ENCODE assay signal across 17 cellular contexts in genomic region chr15:101244889-101245668, GRCh38. TPM values are rescaled to one million over a fixed set of nuclear protein-coding genes. Genes with fewer than 3 reads are reported as not detected.
DNase-seq lines count a peak whose midpoint lies in the region; ATAC-seq and TF ChIP-seq lines count a peak whose summit lies in the region.
"Had no signal": no experiment of that assay in that cellular context is flagged by ENCODE, and none has a peak within 500 bp of the region (broad histone marks: within the 10 kb centered on the region; RNA-seq: fewer than 3 reads in every experiment).

No MANE protein-coding gene starts in this region.

- H4K91ac ChIP-seq in IMR-90 (ENCODE audit: insufficient read depth, low read depth, low read length): no peak overlapping the region

- ATAC-seq in IMR-90 (ENCODE audit: low read depth) (no peak), natural killer cell (no peak)
- ATAC-seq in activated naive CD8-positive, alpha-beta T cell treated with anti-CD3 and anti-CD28 coated beads, Interleukin-2, amount 10 ng/mL, durations not matched to agents 7 days and 5 days (ENCODE audit: low read depth): no peak
- ATAC-seq: activated CD4-positive, CD25-positive, alpha-beta regulatory T cell treated with anti-CD3 and anti-CD28 coated beads, Interleukin-2, amount 50 U/mL, for 24 hours; left ventricle myocardium superior had no signal

- H3K9me3 Mint-ChIP-seq in CD14-positive monocyte (no peaks in the 10 kb centered on the region), natural killer cell (no peaks in the 10 kb centered on the region)
- H3K9me3 Mint-ChIP-seq in activated naive CD8-positive, alpha-beta T cell treated with anti-CD3 and anti-CD28 coated beads, Interleukin-2, amount 10 ng/mL, durations not matched to agents 7 days and 5 days: no peaks in the 10 kb centered on the region

- H3K4me1 Mint-ChIP-seq in CD14-positive monocyte (peaks cover 94% of the 10 kb centered on the region), natural killer cell (peaks cover 74 to 79% of the 10 kb centered on the region in 2 donors)
- peaks cover 79% of the 10 kb centered on the region for H3K4me1 Mint-ChIP-seq in activated naive CD8-positive, alpha-beta T cell treated with anti-CD3 and anti-CD28 coated beads, Interleukin-2, amount 10 ng/mL, durations not matched to agents 7 days and 5 days

- dilution Hi-C loops in IMR-90 (cut with HindIII; ENCODE audit: low sequenced_read_pairs, unreplicated experiment): no loop called here

- H2BK15ac ChIP-seq in IMR-90 (ENCODE audit: low read depth, low read length): no peak overlapping the region

- H2AFZ ChIP-seq in IMR-90 (replicated peaks; ENCODE audit: low read length, poor library complexity): no peak overlapping the region

- H4K8ac ChIP-seq in IMR-90 (ENCODE audit: low read depth in 2 of 2, low read length in 2 of 2): no peak overlapping the region

- no peaks in the 10 kb centered on the region for H3K9me3 ChIP-seq in IMR-90 (ENCODE audit: control insufficient read depth, insufficient read depth, low read length)
- H3K9me3 ChIP-seq in adrenal gland (replicated peaks in 1 of 3): no peaks in the 10 kb centered on the region

- CTCF ChIA-PET in IMR-90 (lab: Yijun Ruan, JAX): interaction anchor here (0.8 to 1.1 kb wide), 2 partner anchors 55 to 121 kb away, joined by 3 read pairs; no protein-coding TSS in a partner anchor

- H3K27ac Mint-ChIP-seq in CD14-positive monocyte (peak overlapping the region; percentile 27 to 95 (median 85)), natural killer cell (peak overlapping the region; percentile 85 to 95)
- peak overlapping the region; percentile 85 for H3K27ac Mint-ChIP-seq in activated naive CD8-positive, alpha-beta T cell treated with anti-CD3 and anti-CD28 coated beads, Interleukin-2, amount 10 ng/mL, durations not matched to agents 7 days and 5 days

- H3K14ac ChIP-seq in IMR-90 (replicated peaks; ENCODE audit: low read depth, low read length): no peak overlapping the region; the same call in 1 of the 2 replicates

- TF ChIP-seq CTCF in CD14-positive monocyte (IDR thresholded peaks at IDR 0.05) (no peak), IMR-90 (conservative IDR thresholded peaks at IDR 0.05; ENCODE audit: low read depth, low read length) (no peak), natural killer cell (IDR thresholded peaks at IDR 0.05) (no peak), adrenal gland (IDR thresholded peaks at IDR 0.05) (no peak)

- no peak for TF ChIP-seq POLR2A in IMR-90 (IDR thresholded peaks at IDR 0.05; ENCODE audit: low read depth, low read length)
- no peak for TF ChIP-seq POLR2A in adrenal gland (IDR thresholded peaks at IDR 0.05)

- peaks cover 37% of the 10 kb centered on the region for H3K9me1 ChIP-seq in IMR-90 (ENCODE audit: insufficient read depth, low read length)

- H3K36me3 ChIP-seq in IMR-90 (ENCODE audit: control insufficient read depth, insufficient read depth, low read length) (peaks cover 20% of the 10 kb centered on the region), adrenal gland (replicated peaks in 1 of 2) (no peaks in the 10 kb centered on the region)

- intact Hi-C loops in CD14-positive monocyte (cut with micrococcal nuclease): loop anchor here (5.0 kb wide), 2 partner anchors 43 to 53 kb away; no protein-coding TSS in a partner anchor
- intact Hi-C loops in IMR-90 (cut with micrococcal nuclease): loop anchor here (5.0 kb wide), 1 partner anchor 38 kb away; no protein-coding TSS in a partner anchor
- intact Hi-C loops in natural killer cell (cut with micrococcal nuclease): loop anchor here (5.0 kb wide), 2 partner anchors 108 to 643 kb away; partner anchors contain the start of genes ASB7 and LINS1
- intact Hi-C loops in adrenal gland (cut with DNase I): no loop called here

- no peak for TF ChIP-seq RAD21 in IMR-90 (IDR thresholded peaks at IDR 0.05; ENCODE audit: low read length)

- H4K5ac ChIP-seq in IMR-90 (ENCODE audit: low read depth, low read length): no peak overlapping the region

- no peak overlapping the region for H2BK20ac ChIP-seq in IMR-90 (ENCODE audit: low read depth, low read length)

- H3K56ac ChIP-seq in IMR-90 (ENCODE audit: extremely low read depth, insufficient read depth, low read length): no peak overlapping the region

- H4K20me1 ChIP-seq in IMR-90 (ENCODE audit: insufficient read depth, low read length): peaks cover 99% of the 10 kb centered on the region

- H3K27ac ChIP-seq in IMR-90 (ENCODE audit: insufficient read depth, low read length): peak overlapping the region; percentile 6; the same call in 1 of the 2 replicates
- H3K27ac ChIP-seq in adrenal gland: peak overlapping the region in 2 of 5 donors; percentile 8 to 24

- no peak overlapping the region for H3K9ac ChIP-seq in IMR-90 (ENCODE audit: low read depth, low read length)

- H2BK5ac ChIP-seq in IMR-90 (ENCODE audit: low read depth, low read length, poor library complexity, severe bottlenecking): peak overlapping the region; percentile 60

- DNase-seq in CD14-positive monocyte (ENCODE audit: low spot score) (no peak), IMR-90 (no peak), natural killer cell (no peak), AML-193 (lab: John Stamatoyannopoulos, UW) (no peak), DMS79 (lab: John Stamatoyannopoulos, UW) (no peak), adrenal gland (no peak), LoVo (ENCODE audit: low spot score) (no peak)
- DNase-seq in activated naive CD8-positive, alpha-beta T cell treated with anti-CD3 and anti-CD28 coated beads, Interleukin-2, amount 10 ng/mL, durations not matched to agents 7 days and 5 days: no peak
- DNase-seq: amniotic stem cell; Calu3; effector memory CD4-positive, alpha-beta T cell; HCEC 1CT; left ventricle myocardium superior; NCI-H1048; NCI-H446; occipital lobe had no signal

- POLR2A ChIA-PET in IMR-90 (lab: Charles Lee; ENCODE audit: unreplicated experiment): interaction anchor here (0.7 kb wide), 1 partner anchor 23 kb away, joined by 3 read pairs; no protein-coding TSS in a partner anchor
- POLR2A ChIA-PET in activated naive CD8-positive, alpha-beta T cell treated with anti-CD3 and anti-CD28 coated beads, Interleukin-2, amount 10 ng/mL, durations not matched to agents 7 days and 5 days (lab: Charles Lee): no interaction called here

- H2AK9ac ChIP-seq in IMR-90 (replicated peaks; ENCODE audit: low read depth, low read length, poor library complexity): no peak overlapping the region

- H3K18ac ChIP-seq in IMR-90 (ENCODE audit: low read depth, low read length): no peak overlapping the region

- 0 out of 2 replicates have a peak overlapping the region, but pooled peaks have one; percentile 40 for H3K4ac ChIP-seq in IMR-90 (ENCODE audit: low read depth, low read length)

- H2BK120ac ChIP-seq in IMR-90 (ENCODE audit: low read depth, low read length): no peak overlapping the region

- H3K4me3 ChIP-seq in IMR-90 (ENCODE audit: insufficient read depth, low read depth, low read length) (no peak overlapping the region), adrenal gland (no peak overlapping the region)

- H2AK5ac ChIP-seq in IMR-90 (ENCODE audit: low read depth, low read length): 0 out of 2 replicates have a peak overlapping the region, but pooled peaks have one; percentile 10

- in situ Hi-C loops in IMR-90 (cut with MboI; ENCODE audit: low sequenced_read_pairs): loop anchor here (5.0 kb wide), 1 partner anchor 38 kb away; no protein-coding TSS in a partner anchor

- peak overlapping the region; percentile 47; the same call in 1 of the 2 replicates for H3K23ac ChIP-seq in IMR-90 (ENCODE audit: low read depth, low read length)

- H3K27me3 Mint-ChIP-seq in CD14-positive monocyte (ENCODE audit: low read depth in 3 of 3) (peaks cover 0 to 7% (median 0%) of the 10 kb centered on the region in 3 donors), natural killer cell (ENCODE audit: low read depth in 2 of 2) (no peaks in the 10 kb centered on the region)
- no peaks in the 10 kb centered on the region for H3K27me3 Mint-ChIP-seq in activated naive CD8-positive, alpha-beta T cell treated with anti-CD3 and anti-CD28 coated beads, Interleukin-2, amount 10 ng/mL, durations not matched to agents 7 days and 5 days

- H3K4me3 Mint-ChIP-seq in CD14-positive monocyte: peak overlapping the region in 1 of 2 donors; percentile 72
- H3K4me3 Mint-ChIP-seq in activated naive CD8-positive, alpha-beta T cell treated with anti-CD3 and anti-CD28 coated beads, Interleukin-2, amount 10 ng/mL, durations not matched to agents 7 days and 5 days: peak overlapping the region; percentile 78
- H3K4me3 Mint-ChIP-seq in natural killer cell: peak overlapping the region; percentile 93

- H3K79me1 ChIP-seq in IMR-90 (ENCODE audit: low read depth in 1 of 2, low read length in 2 of 2): peaks cover 0 to 71% of the 10 kb centered on the region in 2 experiments; a peak in 2 of 4 replicates

- H3K27me3 ChIP-seq in IMR-90 (ENCODE audit: control insufficient read depth, insufficient read depth, low read length): no peaks in the 10 kb centered on the region
- H3K27me3 ChIP-seq in adrenal gland: no peaks in the 10 kb centered on the region

- H3K36me3 Mint-ChIP-seq in CD14-positive monocyte: peaks cover 16 to 38% of the 10 kb centered on the region in 2 donors
- H3K36me3 Mint-ChIP-seq in activated naive CD8-positive, alpha-beta T cell treated with anti-CD3 and anti-CD28 coated beads, Interleukin-2, amount 10 ng/mL, durations not matched to agents 7 days and 5 days: peaks cover 28% of the 10 kb centered on the region
- H3K36me3 Mint-ChIP-seq in natural killer cell: no peaks in the 10 kb centered on the region

- H3K4me1 ChIP-seq in IMR-90 (ENCODE audit: control insufficient read depth, insufficient read depth, low read length) (peaks cover 34% of the 10 kb centered on the region), adrenal gland (replicated peaks in 1 of 2) (peaks cover 0 to 92% of the 10 kb centered on the region in 2 donors)

- 94% methylated on average over 8 of the region's 14 CpGs; no CpG with 5 or more reads in 1 of the 2 experiments for WGBS in IMR-90 (ENCODE audit: extremely low coverage in 2 of 2, insufficient read length in 1 of 2), 2 experiments
- 94 to 97% (median 96%) methylated on average over 14 of the region's 14 CpGs for WGBS in adrenal gland, 4 donors

- BruUV-seq in IMR-90 (replicated peaks; lab: Mats Ljungman, UMichigan): no TSS peak

- H3K4me2 ChIP-seq in IMR-90 (ENCODE audit: low read depth, low read length): peak overlapping the region; percentile 50

RNA-seq across cellular contexts. Expression of gene CHSY1, which starts 6.8 kb away (rescaled TPM):
- polyA plus RNA-seq in CD14-positive monocyte (1 to 10 TPM; 2.7 to 3.0 TPM), IMR-90 (2012; rRNA removed) (40.5 and 40.9 TPM in 2 replicates), adrenal gland (10 to 100 TPM; 14.8 to 29.2 (median 18.5) TPM)
- total RNA-seq in IMR-90 (2012; rRNA removed) (53.2 and 55.3 TPM in 2 replicates), natural killer cell (10 to 100 TPM; 21.1 to 32.5 (median 30.8) TPM), adrenal gland (10 to 100 TPM; 28.8 to 82.5 (median 37.7) TPM)
- 12.6 and 25.0 TPM in 2 replicates for polyA plus RNA-seq in IMR-90 (2012; cell fraction: cytosol; rRNA removed)
- polyA plus RNA-seq in IMR-90 (2012; cell fraction: nucleus; rRNA removed; ENCODE audit: low replicate concordance): 7.3 and 45.0 TPM in 2 replicates
- 10 to 100 TPM; 37.0 to 37.8 TPM for total RNA-seq in activated naive CD8-positive, alpha-beta T cell treated with anti-CD3 and anti-CD28 coated beads, Interleukin-2, amount 10 ng/mL, durations not matched to agents 7 days and 5 days

RNA-seq across cellular contexts. Expression of gene SELENOS, which starts 32.2 kb away (rescaled TPM):
- polyA plus RNA-seq in CD14-positive monocyte (10 to 100 TPM; 51.6 to 70.2 TPM), IMR-90 (2012; rRNA removed) (73.9 and 77.1 TPM in 2 replicates), adrenal gland (100 to 1,000 TPM in 1 of 3 donors, 10 to 100 TPM in 2; 47.9 to 205 (median 68.8) TPM)
- total RNA-seq in IMR-90 (2012; rRNA removed) (39.8 and 67.5 TPM in 2 replicates), natural killer cell (10 to 100 TPM; 33.6 to 44.2 (median 38.4) TPM), adrenal gland (100 to 1,000 TPM in 1 of 8 donors, 10 to 100 TPM in 7; 47.7 to 165 (median 81.6) TPM)
- polyA plus RNA-seq in IMR-90 (2012; cell fraction: cytosol; rRNA removed): 61.9 and 89.3 TPM in 2 replicates
- 72.4 and 84.7 TPM in 2 replicates for polyA plus RNA-seq in IMR-90 (2012; cell fraction: nucleus; rRNA removed; ENCODE audit: low replicate concordance)
- total RNA-seq in activated naive CD8-positive, alpha-beta T cell treated with anti-CD3 and anti-CD28 coated beads, Interleukin-2, amount 10 ng/mL, durations not matched to agents 7 days and 5 days: 10 to 100 TPM; 27.2 to 28.2 TPM

RNA-seq across cellular contexts. Expression of gene SNRPA1, which starts 50.0 kb away (rescaled TPM):
- polyA plus RNA-seq in CD14-positive monocyte (10 to 100 TPM; 23.8 to 35.4 TPM), IMR-90 (2012; rRNA removed) (75.8 and 79.9 TPM in 2 replicates), adrenal gland (10 to 100 TPM; 29.3 to 65.0 (median 44.4) TPM)
- total RNA-seq in IMR-90 (2012; rRNA removed) (37.1 and 47.5 TPM in 2 replicates), natural killer cell (100 to 1,000 TPM; 146 to 174 (median 167) TPM), adrenal gland (10 to 100 TPM; 16.0 to 58.6 (median 27.1) TPM)
- 32.8 and 36.8 TPM in 2 replicates for polyA plus RNA-seq in IMR-90 (2012; cell fraction: cytosol; rRNA removed)
- polyA plus RNA-seq in IMR-90 (2012; cell fraction: nucleus; rRNA removed; ENCODE audit: low replicate concordance): 24.2 and 105 TPM in 2 replicates
- total RNA-seq in activated naive CD8-positive, alpha-beta T cell treated with anti-CD3 and anti-CD28 coated beads, Interleukin-2, amount 10 ng/mL, durations not matched to agents 7 days and 5 days: 100 to 1,000 TPM; 121 TPM

Comparison
In these comparisons a context has a peak if more than half of its experiments do, and no peak if none do; other contexts are left out.
1. intact Hi-C loops: an anchor here in CD14-positive monocyte (5.0 kb wide), IMR-90 (5.0 kb wide) and natural killer cell (5.0 kb wide); none called in adrenal gland.